ENCODE assay signal across 8 cellular contexts in the genomic region with DNA sequence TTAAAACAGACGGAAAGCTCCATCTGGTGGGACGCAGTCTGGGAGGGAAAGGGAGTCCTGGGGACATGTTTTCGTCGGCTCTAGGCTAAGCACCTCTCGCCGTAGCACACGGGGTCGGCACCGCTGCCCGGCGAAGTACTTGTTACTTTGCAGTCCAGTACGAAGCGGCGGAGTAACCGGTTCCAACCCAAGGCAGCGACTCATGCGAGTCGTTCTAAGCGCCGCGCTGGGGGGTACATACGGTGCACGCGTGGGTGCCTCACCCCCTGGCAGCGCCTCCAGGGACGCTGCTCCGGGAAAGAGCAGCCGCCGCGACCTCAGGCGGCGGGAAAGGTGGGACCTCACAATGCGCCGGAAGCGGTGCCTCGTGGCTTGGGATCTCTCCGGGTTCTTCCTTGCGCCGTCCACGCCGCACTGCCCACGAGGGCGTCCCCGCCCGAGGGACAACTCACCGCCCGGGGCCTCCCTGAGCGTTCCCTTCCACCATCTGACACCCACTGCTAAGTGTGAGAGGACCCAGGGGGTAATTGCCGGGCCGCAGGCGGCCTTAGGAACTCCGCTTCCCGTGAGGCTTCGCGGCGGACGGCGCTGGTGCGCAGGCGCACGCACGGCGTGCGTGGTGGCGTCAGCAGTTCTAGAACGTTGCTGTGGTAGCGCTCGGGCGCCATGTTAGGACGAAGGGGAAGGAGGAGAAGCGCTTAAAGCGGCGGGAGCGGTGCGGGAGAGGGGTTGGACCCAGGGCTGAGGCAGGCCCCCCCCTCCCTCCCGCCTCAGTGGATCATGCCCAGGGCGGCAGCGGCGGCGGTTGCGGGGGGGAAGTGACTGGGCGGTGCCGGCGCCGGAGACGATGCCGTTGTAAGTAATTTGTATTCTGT. TPM values are rescaled to one million over a fixed set of nuclear protein-coding genes. Genes with fewer than 3 reads are reported as not detected.
DNase-seq lines count a peak whose midpoint lies in the region; ATAC-seq and TF ChIP-seq lines count a peak whose summit lies in the region.

A gene (plus strand): TSS at position 637 of the 875 bp plus-strand sequence. CDS start 211 bp downstream, at position 848.

- H3K27ac ChIP-seq in SU-DHL-6 (ENCODE audit: low read depth, low read length) (peak within 1 kb of the TSS; percentile 72), parathyroid adenoma (peak within 1 kb of the TSS; percentile 76), tibial nerve (peak within 1 kb of the TSS; percentile 87 to 97 (median 96))

- TF ChIP-seq POLR2A in tibial nerve (IDR thresholded peaks at IDR 0.05) = peak; percentile 61 to 91

- H3K79me2 ChIP-seq in SU-DHL-6 (ENCODE audit: insufficient read depth, low read length) (peaks cover 57% of the 10 kb centered on the region), parathyroid adenoma (peaks cover 45% of the 10 kb centered on the region)

- H3K27me3 ChIP-seq in SU-DHL-6 (ENCODE audit: low read length) (no peaks in the 10 kb centered on the region), parathyroid adenoma (ENCODE audit: control insufficient read depth, insufficient read depth, low read length) (no peaks in the 10 kb centered on the region), tibial nerve (no peaks in the 10 kb centered on the region)

- H3K4me3 ChIP-seq in GM12865 (ENCODE audit: low read depth, low read length) (peak within 1 kb of the TSS; percentile 92), SU-DHL-6 (ENCODE audit: insufficient read depth, low read length, poor library complexity, severe bottlenecking) (peak within 1 kb of the TSS; percentile 100), parathyroid adenoma (ENCODE audit: low read depth, low read length) (peak within 1 kb of the TSS; percentile 90), tibial nerve (peak within 1 kb of the TSS; percentile 45 to 95 (median 80))

- no peaks in the 10 kb centered on the region for H3F3A ChIP-seq in SU-DHL-6 (ENCODE audit: insufficient read depth)

- H3K9ac ChIP-seq in SU-DHL-6 (ENCODE audit: low read length) (peak within 1 kb of the TSS; percentile 82), parathyroid adenoma (peak within 1 kb of the TSS; percentile 59)

- peak; percentile 75 to 99 for TF ChIP-seq EP300 in tibial nerve (IDR thresholded peaks at IDR 0.05)

- H2AFZ ChIP-seq in SU-DHL-6 (ENCODE audit: low read depth, low read length, severe bottlenecking) (peak within 1 kb of the TSS; percentile 81), parathyroid adenoma (peak within 1 kb of the TSS; percentile 98)

- H3K9me3 ChIP-seq in SU-DHL-6 (ENCODE audit: insufficient read depth, low read length) (no peaks in the 10 kb centered on the region), parathyroid adenoma (ENCODE audit: control insufficient read depth, low read length) (no peaks in the 10 kb centered on the region), tibial nerve (no peaks in the 10 kb centered on the region)

- DNase-seq in GM12865 (ENCODE audit: low read depth) = peak; percentile 98
- DNase-seq in NCI-H128 (lab: John Stamatoyannopoulos, UW; ENCODE audit: unreplicated experiment) = peak; percentile 90
- peak; percentile 84 for DNase-seq in activated naive CD8-positive, alpha-beta T cell treated with anti-CD3 and anti-CD28 coated beads, Interleukin-2, amount 50 U/mL, for 16 hours (ENCODE audit: low read depth, low spot score)
- peak; percentile 97 for DNase-seq in Right ventricle myocardium superior
- DNase-seq in tibial nerve (ENCODE audit: low spot score in 2 of 2) = peak; percentile 86

- 1% methylated on average over 37 to 74 of the region's 87 CpGs for WGBS in tibial nerve, 2 donors

- H3K36me3 ChIP-seq in SU-DHL-6 (ENCODE audit: low read length) = no peaks in the 10 kb centered on the region
- no peaks in the 10 kb centered on the region for H3K36me3 ChIP-seq in parathyroid adenoma (ENCODE audit: control insufficient read depth, insufficient read depth, low read length)
- no peaks in the 10 kb centered on the region for H3K36me3 ChIP-seq in tibial nerve

- no peak for TF ChIP-seq CTCF in GM12865 (IDR thresholded peaks at IDR 0.05; ENCODE audit: insufficient read depth, low read depth, low read length, missing control alignments)
- TF ChIP-seq CTCF in SU-DHL-6 (IDR thresholded peaks at IDR 0.05; ENCODE audit: insufficient read depth, low read length, poor library complexity, severe bottlenecking) = no peak
- TF ChIP-seq CTCF in parathyroid adenoma (IDR thresholded peaks at IDR 0.05) = no peak
- peak in 3 of 5 experiments; percentile 14 to 43 (median 41) for TF ChIP-seq CTCF in tibial nerve (IDR thresholded peaks at IDR 0.05)

- no peaks in the 10 kb centered on the region for H3K9me2 ChIP-seq in SU-DHL-6 (replicated peaks; ENCODE audit: insufficient read depth, low read length)

- intact Hi-C loops in Right ventricle myocardium superior (cut with DNase I) = no loop called here

- H3K4me1 ChIP-seq in parathyroid adenoma = peaks cover 11% of the 10 kb centered on the region
- H3K4me1 ChIP-seq in tibial nerve = peaks cover 0 to 39% (median 22%) of the 10 kb centered on the region in 4 donors

- peaks cover 36% of the 10 kb centered on the region for H4K20me1 ChIP-seq in SU-DHL-6 (ENCODE audit: low read depth, low read length)

- peak; percentile 89 for ATAC-seq in HG02678 (IDR thresholded peaks at IDR 0.05; ENCODE audit: unreplicated experiment)
- ATAC-seq in Right ventricle myocardium superior (ENCODE audit: poor library complexity) = peak; percentile 98

- H3K4me2 ChIP-seq in SU-DHL-6 (ENCODE audit: low read depth, low read length, poor library complexity, severe bottlenecking) (peak within 1 kb of the TSS; percentile 95), parathyroid adenoma (ENCODE audit: low read length) (peak within 1 kb of the TSS; percentile 91)

RNA-seq across cellular contexts. Expression of the gene that starts here (rescaled TPM):
- total RNA-seq in Right ventricle myocardium superior (132 TPM), tibial nerve (100 to 1,000 TPM; 129 to 141 (median 135) TPM)

Comparison
In these comparisons a context has a peak if more than half of its experiments do, and no peak if none do; other contexts are left out.
1. Peak in every context shown above with its lines: DNase-seq, ATAC-seq, H3K4me3 ChIP-seq and H3K27ac ChIP-seq.
2. CTCF ChIP-seq: peak in tibial nerve (3 of 5); none in GM12865 (single experiment), SU-DHL-6 (single experiment) and parathyroid adenoma (single experiment).